In the genomic region with DNA sequence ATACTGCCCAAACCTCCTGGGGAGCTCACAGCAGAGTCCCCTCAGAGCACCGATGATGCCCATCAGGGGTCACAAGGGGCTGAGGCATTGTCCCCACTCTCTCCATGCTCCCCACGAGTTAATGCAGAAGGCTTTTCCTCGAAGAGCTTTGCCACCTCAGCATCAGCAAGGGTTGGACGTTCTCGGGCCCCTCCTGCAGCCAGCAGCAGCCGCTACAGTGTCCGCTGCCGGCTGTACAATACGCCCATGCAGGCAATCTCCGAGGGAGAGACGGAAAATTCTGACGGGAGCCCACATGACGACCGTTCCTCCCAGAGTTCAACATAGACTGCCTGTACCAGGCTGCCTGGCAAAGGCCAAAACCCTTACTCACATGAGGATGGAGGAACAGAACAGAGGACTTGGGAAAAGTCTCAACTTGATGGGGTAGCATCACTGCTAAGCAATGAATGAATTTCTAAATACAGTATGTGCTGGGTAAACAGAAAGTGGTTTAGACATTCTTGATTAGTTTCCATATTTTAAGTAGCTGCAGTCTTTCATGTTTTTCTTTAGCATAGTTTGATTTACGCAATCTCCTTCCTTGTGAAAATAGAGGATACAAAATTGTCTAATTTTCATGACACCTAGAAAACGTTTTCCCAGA, we compare ENCODE assay signal across 16 cellular contexts.
"Had no signal": no experiment of that assay in that cellular context is flagged by ENCODE, and none has a peak within 500 bp of the region (broad histone marks: within the 10 kb centered on the region; RNA-seq: fewer than 3 reads in every experiment).

No MANE protein-coding gene starts in this region.

- H2AFZ ChIP-seq: neural progenitor cell had no signal

- FAIRE-seq: frontal cortex, TTC549 had no signal

- DNase-seq: activated B cell treated with CpG ODN at 0.5 μM for 24 hours; activated CD4-positive, alpha-beta T cell treated with anti-CD3 and anti-CD28 coated beads for 48 hours; activated CD8-positive, alpha-beta memory T cell treated with anti-CD3 and anti-CD28 coated beads, Interleukin-2, amount 50 U/mL, for 48 hours; activated naive CD8-positive, alpha-beta T cell treated with anti-CD3 and anti-CD28 coated beads for 36 hours; cerebellar nuclear complex; head of caudate nucleus; immature natural killer cell; left cardiac atrium; pancreas; stimulated activated CD4-positive, alpha-beta T cell treated with anti-CD3 and anti-CD28 coated beads, Interleukin-12 subunit alpha, Interleukin-12 subunit beta, amount 100 ng/mL, for 4 hours; thyroid gland had no signal

- H3K4me1 ChIP-seq: neural progenitor cell, thyroid gland had no signal

- H3K4me3 ChIP-seq: lung, neural progenitor cell, pancreas, thyroid gland had no signal

- H3K27me3 ChIP-seq: neural progenitor cell, pancreas, thyroid gland had no signal

- H3K9me3 ChIP-seq: pancreas, thyroid gland had no signal

- H3K27ac ChIP-seq: neural progenitor cell, pancreas, thyroid gland had no signal

- H3K36me3 ChIP-seq: neural progenitor cell, pancreas, thyroid gland had no signal

- H3K9ac ChIP-seq: neural progenitor cell had no signal

- ATAC-seq: left cardiac atrium; pancreas; stimulated activated memory B cell treated with anti-CD40 and anti-IgM and Interleukin-4, amounts not matched to agents 10 μg/mL and 1 μg/mL and 100 μg/mL, for 72 hours had no signal

- H3K4me2 ChIP-seq: neural progenitor cell had no signal
